8 cellular contexts compared by ENCODE assay signal in genomic region chr4:1290165-1290977, GRCh38. TPM values are rescaled to one million over a fixed set of nuclear protein-coding genes. Genes with fewer than 3 reads are reported as not detected.
A peak's percentile ranks its signal among the peaks of the same experiment; 100 is the strongest.
DNase-seq lines count a peak whose midpoint lies in the region; ATAC-seq and TF ChIP-seq lines count a peak whose summit lies in the region.

No MANE protein-coding gene starts in this region.

- H3K36me3 ChIP-seq in heart left ventricle (peaks cover 0 to 5% (median 0%) of the 10 kb centered on the region in 9 donors), KOPT-K1 (ENCODE audit: insufficient read depth, low read length) (peaks cover 9% of the 10 kb centered on the region; the same call in 1 of the 2 replicates), lower lobe of right lung (no peaks in the 10 kb centered on the region), upper lobe of right lung (no peaks in the 10 kb centered on the region)

- H3K27me3 ChIP-seq in heart left ventricle (no peaks in the 10 kb centered on the region), lower lobe of right lung (ENCODE audit: low read depth) (no peaks in the 10 kb centered on the region), upper lobe of right lung (no peaks in the 10 kb centered on the region)

- 0 to 2% (median 1%) methylated on average over 31 to 47 of the region's 47 CpGs for WGBS in heart left ventricle, 4 donors

- H3K4me1 ChIP-seq in heart left ventricle (peaks cover 15 to 58% (median 53%) of the 10 kb centered on the region in 12 donors), lower lobe of right lung (peaks cover 43% of the 10 kb centered on the region), upper lobe of right lung (peaks cover 40% of the 10 kb centered on the region)

- H3K27ac ChIP-seq in heart left ventricle (peak overlapping the region; percentile 75 to 96 (median 90)), KOPT-K1 (ENCODE audit: low read depth, low read length, poor library complexity, severe bottlenecking) (peak overlapping the region; percentile 85), lower lobe of right lung (peak overlapping the region; percentile 94), upper lobe of right lung (peak overlapping the region; percentile 86)

- intact Hi-C loops in heart left ventricle (cut with DNase I): loop anchor here in 2 of 10 donors (2.0 to 5.0 kb wide), 2 partner anchors 47 to 56 kb away; partner anchors contain the start of gene UVSSA (in 1 of the 2)
- intact Hi-C loops in cardiac septum (cut with DNase I): loop anchor here (2.0 to 10.0 kb wide), 2 partner anchors 56 to 356 kb away; partner anchors contain the start of genes GAK, TMEM175 and UVSSA
- intact Hi-C loops in lower lobe of right lung (cut with DNase I): no loop called here
- intact Hi-C loops in upper lobe of right lung (cut with DNase I): no loop called here

- no peak for TF ChIP-seq POLR2A in heart left ventricle (IDR thresholded peaks at IDR 0.05)

- in situ Hi-C loops in T47D (cut with HindIII; ENCODE audit: low pct_unique_long_range_greater_than_20kb, low sequenced_read_pairs): no loop called here

- H3K4me3 ChIP-seq in heart left ventricle (peak overlapping the region; percentile 81 to 99 (median 96)), lower lobe of right lung (peak overlapping the region; percentile 96), upper lobe of right lung (peak overlapping the region; percentile 97)

- ATAC-seq in heart left ventricle: peak in 1 of 4 donors; percentile 4
- ATAC-seq in lower lobe of right lung: peak; percentile 2 to 11
- peak; percentile 0 for ATAC-seq in upper lobe of right lung

- H3K9me3 ChIP-seq in heart left ventricle: peaks cover 0 to 4% (median 0%) of the 10 kb centered on the region in 12 donors
- H3K9me3 ChIP-seq in KOPT-K1 (ENCODE audit: insufficient read depth, low read length, poor library complexity, severe bottlenecking): peaks cover 19% of the 10 kb centered on the region
- no peaks in the 10 kb centered on the region for H3K9me3 ChIP-seq in lower lobe of right lung
- H3K9me3 ChIP-seq in upper lobe of right lung: no peaks in the 10 kb centered on the region

- TF ChIP-seq CTCF in heart left ventricle (IDR thresholded peaks at IDR 0.05) (no peak), lower lobe of right lung (IDR thresholded peaks at IDR 0.05) (no peak), upper lobe of right lung (IDR thresholded peaks at IDR 0.05) (no peak)

- DNase-seq in heart left ventricle (no peak), cardiac septum (ENCODE audit: low spot score) (no peak), T47D (ENCODE audit: low read depth in 1 of 2, low spot score in 1 of 2) (peak; percentile 56 to 60), lower lobe of right lung (no peak), upper lobe of right lung (no peak), AG08396 (ENCODE audit: low spot score) (no peak), D341Med (ENCODE audit: low spot score) (no peak)

RNA-seq across cellular contexts. Expression of gene MAEA, which starts 0.7 kb away (rescaled TPM):
- total RNA-seq in heart left ventricle (10 to 100 TPM; 41.5 to 57.2 (median 45.1) TPM), cardiac septum (55.2 TPM), lower lobe of right lung (65.8 TPM), upper lobe of right lung (63.2 TPM)
- polyA plus RNA-seq in heart left ventricle: 10 to 100 TPM; 38.1 to 56.9 TPM

RNA-seq across cellular contexts. Expression of gene CTBP1, which starts 41.4 kb away (rescaled TPM):
- total RNA-seq in heart left ventricle: 100 to 1,000 TPM; 105 to 165 (median 128) TPM
- polyA plus RNA-seq in heart left ventricle: 100 to 1,000 TPM in 1 of 2 donors, 10 to 100 TPM in 1; 92.0 to 148 TPM
- total RNA-seq in cardiac septum: 129 TPM
- 165 TPM for total RNA-seq in lower lobe of right lung
- 169 TPM for total RNA-seq in upper lobe of right lung

RNA-seq across cellular contexts. Expression of gene UVSSA, which starts 56.6 kb away (rescaled TPM):
- total RNA-seq in heart left ventricle (10 to 100 TPM in 2 of 9 donors, 1 to 10 TPM in 7; 5.0 to 14.2 (median 6.7) TPM), cardiac septum (10.4 TPM), lower lobe of right lung (27.9 TPM), upper lobe of right lung (28.3 TPM)
- polyA plus RNA-seq in heart left ventricle: 1 to 10 TPM; 4.7 to 6.6 TPM

Comparison
In these comparisons a context has a peak if more than half of its experiments do, and no peak if none do; other contexts are left out.
1. DNase-seq: peak in T47D (2 of 2); none in heart left ventricle (0 of 5), cardiac septum (single experiment), lower lobe of right lung (single experiment), upper lobe of right lung (single experiment), AG08396 (single experiment) and D341Med (single experiment).
2. Peak in every context shown above with its lines, with median percentiles within 50 percentile points of each other: H3K27ac ChIP-seq and H3K4me3 ChIP-seq.